8 cellular contexts compared by ENCODE assay signal in genomic region chr20:31566658-31567379, GRCh38. TPM values are rescaled to one million over a fixed set of nuclear protein-coding genes. Genes with fewer than 3 reads are reported as not detected.
DNase-seq lines count a peak whose midpoint lies in the region; ATAC-seq and TF ChIP-seq lines count a peak whose summit lies in the region.

No MANE protein-coding gene starts in this region.

- no peak overlapping the region for H3K4ac ChIP-seq in IMR-90 (ENCODE audit: low read depth, low read length)

- no TSS peak for BruUV-seq in IMR-90 (replicated peaks; lab: Mats Ljungman, UMichigan)

- CTCF ChIA-PET in IMR-90 (lab: Yijun Ruan, JAX), result interaction anchor here (2.7 kb wide), 1 partner anchor 46 kb away, joined by 12 read pairs; no protein-coding TSS in a partner anchor

- H3K9me2 ChIP-seq in Karpas-422 (replicated peaks; ENCODE audit: insufficient read depth, low read length), result no peaks in the 10 kb centered on the region

- no peak overlapping the region for H3K14ac ChIP-seq in IMR-90 (replicated peaks; ENCODE audit: low read depth, low read length)

- H3K4me2 ChIP-seq in IMR-90 (ENCODE audit: low read depth, low read length) (no peak overlapping the region), Karpas-422 (ENCODE audit: low read depth, low read length, poor library complexity, severe bottlenecking) (no peak overlapping the region)

- in situ Hi-C loops in IMR-90 (cut with MboI; ENCODE audit: low sequenced_read_pairs), result no loop called here
- in situ Hi-C loops in GM13976 (cut with MboI; ENCODE audit: low sequenced_read_pairs, unreplicated experiment), result loop anchor here (5.0 kb wide), 1 partner anchor 45 kb away; no protein-coding TSS in a partner anchor

- no peak for DNase-seq in CD14-positive monocyte (ENCODE audit: low spot score)
- DNase-seq in IMR-90, result no peak
- DNase-seq in SHP77 (lab: John Stamatoyannopoulos, UW), result peak; percentile 68 to 81
- DNase-seq in iPS-NIHi11 (ENCODE audit: low spot score), result peak; percentile 47
- DNase-seq in endothelial cell (ENCODE audit: low spot score), result no peak
- DNase-seq in GM13976 (ENCODE audit: low spot score), result no peak
- no peak for DNase-seq in Karpas-422

- intact Hi-C loops in CD14-positive monocyte (cut with micrococcal nuclease), result no loop called here
- intact Hi-C loops in IMR-90 (cut with micrococcal nuclease), result no loop called here

- no peak overlapping the region for H2AFZ ChIP-seq in IMR-90 (replicated peaks; ENCODE audit: low read length, poor library complexity)
- no peak overlapping the region for H2AFZ ChIP-seq in Karpas-422 (ENCODE audit: low read length)

- no peaks in the 10 kb centered on the region for H3K79me2 ChIP-seq in Karpas-422 (ENCODE audit: low read length)

- H3K56ac ChIP-seq in IMR-90 (ENCODE audit: extremely low read depth, insufficient read depth, low read length), result no peak overlapping the region

- ATAC-seq in IMR-90 (ENCODE audit: low read depth), result no peak
- ATAC-seq in GM21390 (IDR thresholded peaks at IDR 0.05; ENCODE audit: unreplicated experiment), result no peak

- no peaks in the 10 kb centered on the region for H3K27me3 ChIP-seq in IMR-90 (ENCODE audit: control insufficient read depth, insufficient read depth, low read length)
- H3K27me3 ChIP-seq in Karpas-422 (ENCODE audit: low read length), result no peaks in the 10 kb centered on the region

- no peaks in the 10 kb centered on the region; the same call in 1 of the 2 replicates for H4K20me1 ChIP-seq in IMR-90 (ENCODE audit: insufficient read depth, low read length)
- H4K20me1 ChIP-seq in Karpas-422 (ENCODE audit: insufficient read depth, low read depth, low read length), result no peaks in the 10 kb centered on the region

- H3K27ac ChIP-seq in IMR-90 (ENCODE audit: insufficient read depth, low read length) (no peak overlapping the region), Karpas-422 (ENCODE audit: low read length) (no peak overlapping the region)

- POLR2A ChIA-PET in IMR-90 (lab: Charles Lee; ENCODE audit: unreplicated experiment), result no interaction called here

- peaks cover under 1% of the 10 kb centered on the region; the same call in 1 of the 2 replicates for H3K9me1 ChIP-seq in IMR-90 (ENCODE audit: insufficient read depth, low read length)

- no peak overlapping the region for H2BK15ac ChIP-seq in IMR-90 (ENCODE audit: low read depth, low read length)

- no peak overlapping the region for H2BK20ac ChIP-seq in IMR-90 (ENCODE audit: low read depth, low read length)

- no peaks in the 10 kb centered on the region for H3K9me3 ChIP-seq in IMR-90 (ENCODE audit: control insufficient read depth, insufficient read depth, low read length)
- H3K9me3 ChIP-seq in Karpas-422 (ENCODE audit: low read length), result no peaks in the 10 kb centered on the region

- dilution Hi-C loops in IMR-90 (cut with HindIII; ENCODE audit: low sequenced_read_pairs, unreplicated experiment), result no loop called here

- peaks cover 7 to 37% of the 10 kb centered on the region in 2 experiments for H3K79me1 ChIP-seq in IMR-90 (ENCODE audit: low read depth in 1 of 2, low read length in 2 of 2)

- H3K4me3 Mint-ChIP-seq in CD14-positive monocyte (no peak overlapping the region), endothelial cell (ENCODE audit: unreplicated experiment) (no peak overlapping the region)

- H3K4me1 Mint-ChIP-seq in CD14-positive monocyte (peaks cover 19% of the 10 kb centered on the region), endothelial cell (ENCODE audit: unreplicated experiment) (peaks cover 12% of the 10 kb centered on the region)

- no peak for TF ChIP-seq RAD21 in IMR-90 (IDR thresholded peaks at IDR 0.05; ENCODE audit: low read length)

- no peak overlapping the region for H4K8ac ChIP-seq in IMR-90 (ENCODE audit: low read depth in 2 of 2, low read length in 2 of 2)

- no peak overlapping the region for H3K9ac ChIP-seq in IMR-90 (ENCODE audit: low read depth, low read length)
- H3K9ac ChIP-seq in Karpas-422 (ENCODE audit: low read length), result no peak overlapping the region

- TF ChIP-seq POLR2A in IMR-90 (IDR thresholded peaks at IDR 0.05; ENCODE audit: low read depth, low read length), result no peak

- H3K23ac ChIP-seq in IMR-90 (ENCODE audit: low read depth, low read length), result no peak overlapping the region

- H3K27me3 Mint-ChIP-seq in CD14-positive monocyte (ENCODE audit: low read depth in 3 of 3) (no peaks in the 10 kb centered on the region), endothelial cell (ENCODE audit: unreplicated experiment) (peaks cover 13% of the 10 kb centered on the region)

- H3K36me3 Mint-ChIP-seq in CD14-positive monocyte, result peaks cover 70 to 85% of the 10 kb centered on the region in 2 donors
- H3K36me3 Mint-ChIP-seq in endothelial cell (ENCODE audit: low read depth, unreplicated experiment), result peaks cover 6% of the 10 kb centered on the region

- H3K18ac ChIP-seq in IMR-90 (ENCODE audit: low read depth, low read length), result no peak overlapping the region

- no peak for TF ChIP-seq CTCF in CD14-positive monocyte (IDR thresholded peaks at IDR 0.05)
- no peak for TF ChIP-seq CTCF in IMR-90 (conservative IDR thresholded peaks at IDR 0.05; ENCODE audit: low read depth, low read length)
- TF ChIP-seq CTCF in endothelial cell (IDR thresholded peaks at IDR 0.05; ENCODE audit: unreplicated experiment), result no peak
- no peak for TF ChIP-seq CTCF in GM13976 (IDR thresholded peaks at IDR 0.05; ENCODE audit: borderline replicate concordance, control extremely low read depth, extremely low read depth, insufficient read depth, missing control alignments)

- WGBS in IMR-90 (ENCODE audit: extremely low coverage in 2 of 2, insufficient read length in 1 of 2), 2 experiments, result no CpG with 5 or more reads among the region's 14 CpGs

- no peak overlapping the region for H2AK5ac ChIP-seq in IMR-90 (ENCODE audit: low read depth, low read length)

- peak overlapping the region; percentile 52 for H2AK9ac ChIP-seq in IMR-90 (replicated peaks; ENCODE audit: low read depth, low read length, poor library complexity)

- H4K5ac ChIP-seq in IMR-90 (ENCODE audit: low read depth, low read length), result no peak overlapping the region

- H4K91ac ChIP-seq in IMR-90 (ENCODE audit: insufficient read depth, low read depth, low read length), result no peak overlapping the region

- H3K27ac Mint-ChIP-seq in CD14-positive monocyte (peak overlapping the region in 4 of 7 donors; percentile 35 to 45 (median 36)), endothelial cell (ENCODE audit: unreplicated experiment) (no peak overlapping the region)

- H3K4me3 ChIP-seq in IMR-90 (ENCODE audit: insufficient read depth, low read depth, low read length) (no peak overlapping the region), Karpas-422 (ENCODE audit: low read length) (no peak overlapping the region)

- peaks cover 37% of the 10 kb centered on the region for H3K36me3 ChIP-seq in IMR-90 (ENCODE audit: control insufficient read depth, insufficient read depth, low read length)
- peaks cover 26% of the 10 kb centered on the region; the same call in 1 of the 2 replicates for H3K36me3 ChIP-seq in Karpas-422 (ENCODE audit: insufficient read depth, low read length)

- H2BK120ac ChIP-seq in IMR-90 (ENCODE audit: low read depth, low read length), result no peak overlapping the region

- peaks cover 21% of the 10 kb centered on the region for H3K4me1 ChIP-seq in IMR-90 (ENCODE audit: control insufficient read depth, insufficient read depth, low read length)
- H3K4me1 ChIP-seq in Karpas-422 (ENCODE audit: low read length), result peaks cover 2% of the 10 kb centered on the region; the same call in 1 of the 2 replicates

- H3K9me3 Mint-ChIP-seq in CD14-positive monocyte (peaks cover 0 to 2% (median 0%) of the 10 kb centered on the region in 7 donors), endothelial cell (ENCODE audit: unreplicated experiment) (no peaks in the 10 kb centered on the region)

- H2BK5ac ChIP-seq in IMR-90 (ENCODE audit: low read depth, low read length, poor library complexity, severe bottlenecking), result no peak overlapping the region

TF ChIP-seq in IMR-90, 13 proteins besides CTCF, POLR2A, EP300 and RAD21:
- TF ChIP-seq MXI1 (IDR thresholded peaks at IDR 0.05; ENCODE audit: borderline replicate concordance, low read depth, low read length) (no peak), BHLHE40 (IDR thresholded peaks at IDR 0.05; ENCODE audit: low read depth, low read length) (no peak), CHD1 (IDR thresholded peaks at IDR 0.05; ENCODE audit: low read depth, low read length) (no peak), MAZ (IDR thresholded peaks at IDR 0.05; ENCODE audit: borderline replicate concordance, low read depth, low read length) (no peak), FOS (IDR thresholded peaks at IDR 0.05; ENCODE audit: low read depth, low read length) (no peak), CEBPB (IDR thresholded peaks at IDR 0.05; ENCODE audit: low read depth, low read length) (no peak), RCOR1 (IDR thresholded peaks at IDR 0.05; ENCODE audit: insufficient replicate concordance, low read length) (no peak)
- TF ChIP-seq, protein P1, sequence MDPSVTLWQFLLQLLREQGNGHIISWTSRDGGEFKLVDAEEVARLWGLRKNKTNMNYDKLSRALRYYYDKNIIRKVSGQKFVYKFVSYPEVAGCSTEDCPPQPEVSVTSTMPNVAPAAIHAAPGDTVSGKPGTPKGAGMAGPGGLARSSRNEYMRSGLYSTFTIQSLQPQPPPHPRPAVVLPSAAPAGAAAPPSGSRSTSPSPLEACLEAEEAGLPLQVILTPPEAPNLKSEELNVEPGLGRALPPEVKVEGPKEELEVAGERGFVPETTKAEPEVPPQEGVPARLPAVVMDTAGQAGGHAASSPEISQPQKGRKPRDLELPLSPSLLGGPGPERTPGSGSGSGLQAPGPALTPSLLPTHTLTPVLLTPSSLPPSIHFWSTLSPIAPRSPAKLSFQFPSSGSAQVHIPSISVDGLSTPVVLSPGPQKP (IDR thresholded peaks at IDR 0.05; ENCODE audit: borderline replicate concordance, low read depth, low read length), result no peak

RNA-seq across cellular contexts. Expression of gene ID1, which starts 38.3 kb away (rescaled TPM):
- polyA plus RNA-seq in CD14-positive monocyte (10 to 100 TPM in 1 of 2 donors, 1 to 10 TPM in 1; 3.9 to 12.5 TPM), IMR-90 (2012; rRNA removed) (148 and 156 TPM in 2 replicates)
- total RNA-seq in IMR-90 (2012; rRNA removed) (174 and 186 TPM in 2 replicates), endothelial cell (ENCODE audit: unreplicated experiment) (85.2 TPM)
- 283 and 402 TPM in 2 replicates for polyA plus RNA-seq in IMR-90 (2012; cell fraction: cytosol; rRNA removed)
- 740 and 930 TPM in 2 replicates for polyA plus RNA-seq in IMR-90 (2012; cell fraction: nucleus; rRNA removed; ENCODE audit: low replicate concordance)
- 5.0 TPM in 1 of 2 replicates, not detected in the other for total RNA-seq in Karpas-422 (2014; rRNA removed; shearing (Covaris generic); ENCODE audit: low replicate concordance)

RNA-seq across cellular contexts. Expression of gene HM13, which starts 52.6 kb away (rescaled TPM):
- polyA plus RNA-seq in CD14-positive monocyte (100 to 1,000 TPM; 320 to 329 TPM), IMR-90 (2012; rRNA removed) (203 and 207 TPM in 2 replicates)
- total RNA-seq in IMR-90 (2012; rRNA removed) (46.7 and 53.2 TPM in 2 replicates), endothelial cell (ENCODE audit: unreplicated experiment) (153 TPM)
- 159 and 176 TPM in 2 replicates for polyA plus RNA-seq in IMR-90 (2012; cell fraction: cytosol; rRNA removed)
- 138 and 153 TPM in 2 replicates for polyA plus RNA-seq in IMR-90 (2012; cell fraction: nucleus; rRNA removed; ENCODE audit: low replicate concordance)
- 54.4 and 69.6 TPM in 2 replicates for total RNA-seq in Karpas-422 (2014; rRNA removed; shearing (Covaris generic); ENCODE audit: low replicate concordance)

Comparison
In these comparisons a context has a peak if more than half of its experiments do, and no peak if none do; other contexts are left out.
1. DNase-seq: peak in SHP77 (2 of 2) and iPS-NIHi11 (single experiment); none in CD14-positive monocyte (single experiment), IMR-90 (single experiment), endothelial cell (single experiment), GM13976 (single experiment) and Karpas-422 (single experiment).
2. RNA of gene ID1, which starts 38.3 kb away (total RNA-seq): 174 to 186 TPM in IMR-90 and 85.2 TPM in endothelial cell (single experiment); 5.0 TPM in Karpas-422; every median in the first group is over 10 times any median in the second.